Comparison of ENCODE assay signal across 8 cellular contexts in the genomic region with DNA sequence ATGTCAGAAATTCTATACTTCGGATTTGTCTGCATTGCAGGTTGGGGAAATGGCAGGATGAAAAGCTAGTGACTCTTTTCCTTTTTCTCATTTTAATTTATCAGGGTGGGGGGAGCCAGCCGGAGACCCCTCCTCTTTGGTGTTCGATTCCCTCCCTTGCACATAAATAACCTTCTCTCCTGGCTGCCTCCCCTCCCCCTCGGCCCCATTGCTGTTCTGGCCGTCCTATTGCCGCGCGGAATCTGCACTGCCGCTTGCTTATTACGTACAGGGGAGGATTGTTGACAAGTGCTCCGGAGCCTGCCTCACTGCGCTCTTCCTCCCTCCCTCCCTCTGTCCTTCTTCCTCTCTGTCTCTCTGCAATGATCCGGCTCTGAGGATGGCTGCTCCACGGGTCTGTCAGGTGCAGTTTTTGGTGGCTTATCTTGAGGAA.
DNase-seq lines count a peak whose midpoint lies in the region; ATAC-seq, FAIRE-seq and TF ChIP-seq lines count a peak whose summit lies in the region.

No MANE protein-coding gene starts in this region.

- H3K27me3 ChIP-seq in astrocyte (ENCODE audit: insufficient read depth, low read length) (no peaks in the 10 kb centered on the region), skeletal muscle satellite cell (ENCODE audit: control insufficient read depth, insufficient read depth, low read length) (no peaks in the 10 kb centered on the region)

- peaks cover 97% of the 10 kb centered on the region for H3K79me2 ChIP-seq in astrocyte (ENCODE audit: insufficient read depth, low read length)

- H3K9me3 Mint-ChIP-seq in astrocyte (ENCODE audit: unreplicated experiment) (no peaks in the 10 kb centered on the region), immature natural killer cell (no peaks in the 10 kb centered on the region)

- no peak overlapping the region for H3K27ac ChIP-seq in astrocyte (ENCODE audit: low read depth, low read length)

- peak overlapping the region; percentile 76 for H3K4me3 Mint-ChIP-seq in astrocyte (ENCODE audit: unreplicated experiment)
- H3K4me3 Mint-ChIP-seq in immature natural killer cell, result peak overlapping the region; percentile 73 to 84 (median 81)

- ATAC-seq in GM21529 (IDR thresholded peaks at IDR 0.05; ENCODE audit: unreplicated experiment), result no peak

- no peak overlapping the region for H2AFZ ChIP-seq in astrocyte (ENCODE audit: low read depth, low read length)

- H3K36me3 ChIP-seq in astrocyte (ENCODE audit: insufficient read depth, low read length) (no peaks in the 10 kb centered on the region), skeletal muscle satellite cell (ENCODE audit: insufficient read depth, low read length) (no peaks in the 10 kb centered on the region)

- TF ChIP-seq CTCF in astrocyte (IDR thresholded peaks at IDR 0.05; ENCODE audit: insufficient read depth, low read depth, low read length), result no peak

- H3K4me2 ChIP-seq in astrocyte (ENCODE audit: low read length), result peak overlapping the region; percentile 80
- peak overlapping the region; percentile 82 for H3K4me2 ChIP-seq in skeletal muscle satellite cell (ENCODE audit: low read length)

- H3K27ac Mint-ChIP-seq in astrocyte (ENCODE audit: unreplicated experiment) (peak overlapping the region; percentile 26), immature natural killer cell (peak overlapping the region in 4 of 6 donors; percentile 53 to 84 (median 67))

- DNase-seq in ELF-1 (ENCODE audit: low read depth, low spot score) (peak; percentile 79), NCI-H2227 treated with DMSO at 0.1 percent for 48 hours (lab: John Stamatoyannopoulos, UW) (peak; percentile 76), astrocyte (ENCODE audit: low read depth) (no peak), immature natural killer cell (no peak), RKO (ENCODE audit: low spot score) (no peak), KG1 (lab: John Stamatoyannopoulos, UW) (no peak)

- peaks cover 98% of the 10 kb centered on the region for H4K20me1 ChIP-seq in astrocyte (ENCODE audit: insufficient read depth, low read length)

- peak overlapping the region; percentile 16 for H3K4me3 ChIP-seq in astrocyte (ENCODE audit: insufficient read depth, low read depth, low read length)
- H3K4me3 ChIP-seq in skeletal muscle satellite cell (ENCODE audit: low read length), result peak overlapping the region; percentile 54

- H3K27me3 Mint-ChIP-seq in astrocyte (ENCODE audit: low read depth, unreplicated experiment), result no peaks in the 10 kb centered on the region
- H3K27me3 Mint-ChIP-seq in immature natural killer cell (ENCODE audit: low read depth in 3 of 3), result peaks cover 2 to 16% (median 6%) of the 10 kb centered on the region in 3 donors

- H3K4me1 Mint-ChIP-seq in astrocyte (ENCODE audit: low read depth, unreplicated experiment) (peaks cover 63% of the 10 kb centered on the region), immature natural killer cell (peaks cover 73 to 91% of the 10 kb centered on the region in 2 donors)

- no peak for FAIRE-seq in astrocyte (lab: Jason Lieb, UNC)

- H3K36me3 Mint-ChIP-seq in astrocyte (ENCODE audit: low read depth, unreplicated experiment) (no peaks in the 10 kb centered on the region), immature natural killer cell (no peaks in the 10 kb centered on the region)

- no peaks in the 10 kb centered on the region for H3K9me3 ChIP-seq in astrocyte (ENCODE audit: insufficient read depth, low read depth, low read length)
- no peaks in the 10 kb centered on the region for H3K9me3 ChIP-seq in skeletal muscle satellite cell (replicated peaks; ENCODE audit: low read length)

- peaks cover 24% of the 10 kb centered on the region for H3K4me1 ChIP-seq in astrocyte (ENCODE audit: insufficient read depth, low read length)
- peaks cover 22% of the 10 kb centered on the region for H3K4me1 ChIP-seq in skeletal muscle satellite cell (ENCODE audit: control insufficient read depth, insufficient read depth, low read length)

- no peak overlapping the region for H3K9ac ChIP-seq in astrocyte (ENCODE audit: low read length)
- H3K9ac ChIP-seq in skeletal muscle satellite cell (ENCODE audit: low read depth, low read length), result no peak overlapping the region

Comparison
In these comparisons a context has a peak if more than half of its experiments do, and no peak if none do; other contexts are left out.
1. DNase-seq: peak in ELF-1 (single experiment) and NCI-H2227 treated with DMSO at 0.1 percent for 48 hours (single experiment); none in astrocyte (single experiment), immature natural killer cell (0 of 3), RKO (single experiment) and KG1 (single experiment).